1 cellular context compared by ENCODE assay signal in genomic region chr16:29862884-29863668, GRCh38.
TF ChIP-seq lines count a peak whose summit lies in the region.

A gene with protein sequence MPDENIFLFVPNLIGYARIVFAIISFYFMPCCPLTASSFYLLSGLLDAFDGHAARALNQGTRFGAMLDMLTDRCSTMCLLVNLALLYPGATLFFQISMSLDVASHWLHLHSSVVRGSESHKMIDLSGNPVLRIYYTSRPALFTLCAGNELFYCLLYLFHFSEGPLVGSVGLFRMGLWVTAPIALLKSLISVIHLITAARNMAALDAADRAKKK (minus strand): TSS chr16:29863226. CDS start chr16:29862857, 369 bp downstream.

TF ChIP-seq in HepG2, 621 proteins besides CTCF, POLR2A, EP300 and RAD21 (continued from another document and continues in another):
- no peak for TF ChIP-seq STAT6 (CRISPR knock-in tag; IDR thresholded peaks at IDR 0.05; ENCODE audit: borderline replicate concordance)
- TF ChIP-seq KDM5A (IDR thresholded peaks at IDR 0.05; ENCODE audit: borderline replicate concordance, low read length) = peak; percentile 90
- TF ChIP-seq RCOR2 (CRISPR knock-in tag; IDR thresholded peaks at IDR 0.05) = 0 out of 2 replicates have a peak, but pooled peaks have one; percentile 38
- TF ChIP-seq RXRA (CRISPR knock-in tag; IDR thresholded peaks at IDR 0.05) = peak; percentile 96; the same call in 1 of the 2 replicates
- TF ChIP-seq, protein P1, sequence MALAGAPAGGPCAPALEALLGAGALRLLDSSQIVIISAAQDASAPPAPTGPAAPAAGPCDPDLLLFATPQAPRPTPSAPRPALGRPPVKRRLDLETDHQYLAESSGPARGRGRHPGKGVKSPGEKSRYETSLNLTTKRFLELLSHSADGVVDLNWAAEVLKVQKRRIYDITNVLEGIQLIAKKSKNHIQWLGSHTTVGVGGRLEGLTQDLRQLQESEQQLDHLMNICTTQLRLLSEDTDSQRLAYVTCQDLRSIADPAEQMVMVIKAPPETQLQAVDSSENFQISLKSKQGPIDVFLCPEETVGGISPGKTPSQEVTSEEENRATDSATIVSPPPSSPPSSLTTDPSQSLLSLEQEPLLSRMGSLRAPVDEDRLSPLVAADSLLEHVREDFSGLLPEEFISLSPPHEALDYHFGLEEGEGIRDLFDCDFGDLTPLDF (CRISPR knock-in tag; IDR thresholded peaks at IDR 0.05) = no peak
- TF ChIP-seq ZNF780A (CRISPR knock-in tag; IDR thresholded peaks at IDR 0.05) = no peak; the same call in 1 of the 2 replicates
- TF ChIP-seq ZNF44 (CRISPR knock-in tag; IDR thresholded peaks at IDR 0.05) = 0 out of 2 replicates have a peak, but pooled peaks have one; percentile 25
- peak; percentile 93 for TF ChIP-seq TOPORS (CRISPR knock-in tag; IDR thresholded peaks at IDR 0.05)
- TF ChIP-seq MAFF (IDR thresholded peaks at IDR 0.05; ENCODE audit: low read depth, low read length) = no peak
- TF ChIP-seq, protein P2, sequence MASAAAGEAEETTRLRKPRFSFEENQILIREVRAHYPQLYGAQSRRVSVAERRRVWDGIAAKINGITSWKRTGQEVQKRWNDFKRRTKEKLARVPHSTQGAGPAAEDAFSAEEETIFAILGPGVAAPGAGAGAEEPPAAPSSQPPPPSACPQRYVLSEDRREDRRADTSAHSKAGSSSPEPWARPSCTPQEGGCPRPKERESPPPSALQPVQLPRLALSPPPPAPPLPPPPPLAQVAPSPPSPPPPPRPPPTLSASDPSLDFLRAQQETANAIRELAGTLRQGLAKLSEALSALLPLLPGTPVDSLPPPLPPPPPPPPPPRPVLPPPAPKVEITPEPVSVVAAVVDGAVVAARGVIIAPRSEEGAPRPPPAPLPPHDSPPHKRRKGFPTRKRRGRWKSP (CRISPR knock-in tag; IDR thresholded peaks at IDR 0.05) = no peak; the same call in none of the 2 replicates
- TF ChIP-seq SKI (IDR thresholded peaks at IDR 0.05; ENCODE audit: partially characterized antibody) = peak; percentile 73
- TF ChIP-seq REPIN1 (CRISPR knock-in tag; IDR thresholded peaks at IDR 0.05; ENCODE audit: borderline replicate concordance, low read depth) = peak; percentile 77
- TF ChIP-seq RBFOX2 (IDR thresholded peaks at IDR 0.05; ENCODE audit: low read depth, low read length) = peak; percentile 89
- no peak for TF ChIP-seq SP1 (IDR thresholded peaks at IDR 0.05)
- TF ChIP-seq SP1 (CRISPR knock-in tag; IDR thresholded peaks at IDR 0.05) = peak; percentile 80
- no peak for TF ChIP-seq SETDB1 (CRISPR knock-in tag; IDR thresholded peaks at IDR 0.05; ENCODE audit: borderline replicate concordance)
- no peak; the same call in 1 of the 2 replicates for TF ChIP-seq ZNF230 (CRISPR knock-in tag; IDR thresholded peaks at IDR 0.05)
- TF ChIP-seq CHD4 (IDR thresholded peaks at IDR 0.05; ENCODE audit: borderline replicate concordance, low read length) = no peak
- TF ChIP-seq ZNF746 (CRISPR knock-in tag; IDR thresholded peaks at IDR 0.05) = 0 out of 2 replicates have a peak, but pooled peaks have one; percentile 69
- no peak for TF ChIP-seq ZNF83 (CRISPR knock-in tag; IDR thresholded peaks at IDR 0.05; ENCODE audit: borderline replicate concordance)
- peak; percentile 91 for TF ChIP-seq SAP130 (CRISPR knock-in tag; IDR thresholded peaks at IDR 0.05; ENCODE audit: low read depth)
- peak; percentile 80 for TF ChIP-seq KLF6 (CRISPR knock-in tag; IDR thresholded peaks at IDR 0.05)
- no peak for TF ChIP-seq RARG (CRISPR knock-in tag; IDR thresholded peaks at IDR 0.05; ENCODE audit: low read depth)
- TF ChIP-seq ZNF343 (CRISPR knock-in tag; IDR thresholded peaks at IDR 0.05) = no peak
- no peak; the same call in 1 of the 2 replicates for TF ChIP-seq ZNF691 (CRISPR knock-in tag; IDR thresholded peaks at IDR 0.05; ENCODE audit: borderline replicate concordance, low read depth)
- TF ChIP-seq CCDC6 (CRISPR knock-in tag; IDR thresholded peaks at IDR 0.05) = no peak
- TF ChIP-seq ZNF20 (CRISPR knock-in tag; IDR thresholded peaks at IDR 0.05) = no peak
- TF ChIP-seq ZFP41 (CRISPR knock-in tag; IDR thresholded peaks at IDR 0.05; ENCODE audit: borderline replicate concordance) = no peak
- TF ChIP-seq ZBTB25 (CRISPR knock-in tag; IDR thresholded peaks at IDR 0.05) = peak; percentile 95; the same call in 1 of the 2 replicates
- TF ChIP-seq HNRNPL (IDR thresholded peaks at IDR 0.05; ENCODE audit: low read depth, low read length) = peak; percentile 28; the same call in 1 of the 2 replicates
- TF ChIP-seq KDM3A (CRISPR knock-in tag; IDR thresholded peaks at IDR 0.05; ENCODE audit: low read depth) = peak; percentile 91
- TF ChIP-seq ZNF841 (CRISPR knock-in tag; IDR thresholded peaks at IDR 0.05; ENCODE audit: borderline replicate concordance) = no peak
- peak; percentile 74; the same call in 1 of the 2 replicates for TF ChIP-seq ZNF891 (CRISPR knock-in tag; IDR thresholded peaks at IDR 0.05)
- no peak for TF ChIP-seq ZNF432 (CRISPR knock-in tag; IDR thresholded peaks at IDR 0.05; ENCODE audit: borderline replicate concordance)
- TF ChIP-seq RFX1 (IDR thresholded peaks at IDR 0.05) = no peak
- TF ChIP-seq KDM2A (CRISPR knock-in tag; IDR thresholded peaks at IDR 0.05; ENCODE audit: borderline replicate concordance, low read depth) = peak; percentile 91
- TF ChIP-seq ZNF572 (CRISPR knock-in tag; IDR thresholded peaks at IDR 0.05) = no peak; the same call in 1 of the 2 replicates
- TF ChIP-seq, protein P3, sequence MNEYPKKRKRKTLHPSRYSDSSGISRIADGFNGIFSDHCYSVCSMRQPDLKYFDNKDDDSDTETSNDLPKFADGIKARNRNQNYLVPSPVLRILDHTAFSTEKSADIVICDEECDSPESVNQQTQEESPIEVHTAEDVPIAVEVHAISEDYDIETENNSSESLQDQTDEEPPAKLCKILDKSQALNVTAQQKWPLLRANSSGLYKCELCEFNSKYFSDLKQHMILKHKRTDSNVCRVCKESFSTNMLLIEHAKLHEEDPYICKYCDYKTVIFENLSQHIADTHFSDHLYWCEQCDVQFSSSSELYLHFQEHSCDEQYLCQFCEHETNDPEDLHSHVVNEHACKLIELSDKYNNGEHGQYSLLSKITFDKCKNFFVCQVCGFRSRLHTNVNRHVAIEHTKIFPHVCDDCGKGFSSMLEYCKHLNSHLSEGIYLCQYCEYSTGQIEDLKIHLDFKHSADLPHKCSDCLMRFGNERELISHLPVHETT (CRISPR knock-in tag; conservative IDR thresholded peaks at IDR 0.05) = no peak; the same call in 1 of the 2 replicates
- TF ChIP-seq ZNF253 (CRISPR knock-in tag; IDR thresholded peaks at IDR 0.05; ENCODE audit: borderline replicate concordance) = peak; percentile 18; the same call in 1 of the 2 replicates
- TF ChIP-seq ZNF205 (CRISPR knock-in tag; IDR thresholded peaks at IDR 0.05) = peak; percentile 41; the same call in 1 of the 2 replicates
- TF ChIP-seq, protein P4, sequence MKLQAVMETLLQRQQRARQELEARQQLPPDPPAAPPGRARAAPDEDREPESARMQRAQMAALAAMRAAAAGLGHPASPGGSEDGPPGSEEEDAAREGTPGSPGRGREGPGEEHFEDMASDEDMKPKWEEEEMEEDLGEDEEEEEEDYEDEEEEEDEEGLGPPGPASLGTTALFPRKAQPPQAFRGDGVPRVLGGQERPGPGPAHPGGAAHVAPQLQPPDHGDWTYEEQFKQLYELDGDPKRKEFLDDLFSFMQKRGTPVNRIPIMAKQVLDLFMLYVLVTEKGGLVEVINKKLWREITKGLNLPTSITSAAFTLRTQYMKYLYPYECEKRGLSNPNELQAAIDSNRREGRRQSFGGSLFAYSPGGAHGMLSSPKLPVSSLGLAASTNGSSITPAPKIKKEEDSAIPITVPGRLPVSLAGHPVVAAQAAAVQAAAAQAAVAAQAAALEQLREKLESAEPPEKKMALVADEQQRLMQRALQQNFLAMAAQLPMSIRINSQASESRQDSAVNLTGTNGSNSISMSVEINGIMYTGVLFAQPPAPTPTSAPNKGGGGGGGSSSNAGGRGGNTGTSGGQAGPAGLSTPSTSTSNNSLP (IDR thresholded peaks at IDR 0.05; ENCODE audit: low read depth, low read length) = no peak; the same call in 1 of the 2 replicates
- TF ChIP-seq ZNF569 (CRISPR knock-in tag; IDR thresholded peaks at IDR 0.05; ENCODE audit: borderline replicate concordance) = no peak; the same call in 1 of the 2 replicates
- peak; percentile 86 for TF ChIP-seq ZNF615 (CRISPR knock-in tag; IDR thresholded peaks at IDR 0.05; ENCODE audit: borderline replicate concordance)
- no peak for TF ChIP-seq ZHX1 (CRISPR knock-in tag; IDR thresholded peaks at IDR 0.05; ENCODE audit: low read depth)
- TF ChIP-seq LRRFIP1 (CRISPR knock-in tag; conservative IDR thresholded peaks at IDR 0.05) = 0 out of 2 replicates have a peak, but pooled peaks have one; percentile 76
- TF ChIP-seq HDAC1 (CRISPR knock-in tag; IDR thresholded peaks at IDR 0.05) = peak; percentile 95
- no peak for TF ChIP-seq NKX3-1 (CRISPR knock-in tag; IDR thresholded peaks at IDR 0.05)
- TF ChIP-seq DPF2 (CRISPR knock-in tag; IDR thresholded peaks at IDR 0.05; ENCODE audit: borderline replicate concordance, low read depth) = no peak
- TF ChIP-seq ZMYM3 (CRISPR knock-in tag; IDR thresholded peaks at IDR 0.05) = peak; percentile 71
- peak; percentile 80 for TF ChIP-seq SAFB2 (CRISPR knock-in tag; IDR thresholded peaks at IDR 0.05; ENCODE audit: borderline replicate concordance, low read depth)
- TF ChIP-seq SIX4 (CRISPR knock-in tag; IDR thresholded peaks at IDR 0.05) = peak; percentile 32; the same call in 1 of the 2 replicates
- no peak for TF ChIP-seq ZKSCAN5 (CRISPR knock-in tag; IDR thresholded peaks at IDR 0.05)
